Comparison of ENCODE assay signal across 25 cellular contexts in the genomic region with DNA sequence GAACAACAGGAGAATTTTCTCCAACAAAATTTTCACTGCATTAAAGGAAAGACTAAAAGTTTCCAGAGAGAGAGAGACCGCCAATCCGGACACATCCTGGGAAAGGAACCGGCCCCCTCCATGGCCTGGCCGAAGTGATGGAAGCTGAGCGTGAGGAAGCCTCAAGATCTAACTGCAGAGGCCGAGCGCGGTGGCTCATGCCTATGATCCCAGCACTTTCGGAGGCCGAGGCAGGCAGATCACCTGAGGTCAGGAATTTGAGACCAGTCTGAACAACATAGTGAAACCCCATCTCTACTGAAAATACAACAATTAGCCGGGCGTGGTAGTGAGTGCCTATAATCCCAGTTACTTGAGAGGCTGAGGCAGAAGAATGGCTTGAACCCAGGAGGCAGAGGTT. TPM values are rescaled to one million over a fixed set of nuclear protein-coding genes. Genes with fewer than 3 reads are reported as not detected.
"Had no signal": no experiment of that assay in that cellular context is flagged by ENCODE, and none has a peak within 500 bp of the region (broad histone marks: within the 10 kb centered on the region; RNA-seq: fewer than 3 reads in every experiment).

No MANE protein-coding gene starts in this region.

- H3K36me3 Mint-ChIP-seq: activated naive CD4-positive, alpha-beta T cell treated with anti-CD3 and anti-CD28 coated beads, Interleukin-2, amount 10 ng/mL, durations not matched to agents 7 days and 5 days; stimulated activated effector memory CD8-positive, alpha-beta T cell treated with anti-CD3 and anti-CD28 coated beads, Interleukin-12 subunit alpha, Interleukin-12 subunit beta, amount 100 ng/mL, for 72 hours had no signal

- H3K27me3 ChIP-seq: brain microvascular endothelial cell, right atrium auricular region had no signal

- H3K4me2 ChIP-seq: smooth muscle cell had no signal

- H3K27ac Mint-ChIP-seq: activated CD4-positive, alpha-beta T cell treated with anti-CD3 and anti-CD28 coated beads, Interleukin-2, amount 10 ng/mL, durations not matched to agents 24 days and 14 days; activated CD8-positive, alpha-beta T cell treated with anti-CD3 and anti-CD28 coated beads, Interleukin-2, amount 10 ng/mL, durations not matched to agents 7 days and 5 days; activated naive CD4-positive, alpha-beta T cell treated with anti-CD3 and anti-CD28 coated beads, Interleukin-2, amount 10 ng/mL, durations not matched to agents 7 days and 5 days; activated naive CD8-positive, alpha-beta T cell treated with anti-CD3 and anti-CD28 coated beads, Interleukin-2, amount 50 U/mL, for 24 hours; activated T-cell treated with anti-CD3 and anti-CD28 coated beads, Interleukin-2, amount 50 U/mL, for 24 hours; activated T-helper 2 cell treated with anti-CD3 and anti-CD28 coated beads, Interferon-gamma antibody, Interleukin-2, Interleukin-4, amounts not matched to agents 10 μg/mL and 5 μg/mL and 100 μg/mL, durations not matched to agents 14 hours and 24 hours and 36 hours; nephron progenitor cell; stimulated activated effector memory CD8-positive, alpha-beta T cell treated with anti-CD3 and anti-CD28 coated beads, Interleukin-12 subunit alpha, Interleukin-12 subunit beta, amount 100 ng/mL, for 72 hours; T-helper 2 cell treated with Interferon-gamma antibody and Interleukin-4, amounts not matched to agents 5 μg/mL and 100 μg/mL, for 36 hours had no signal

- H3K36me3 ChIP-seq: brain microvascular endothelial cell, prostate gland, right atrium auricular region, thoracic aorta had no signal

- DNase-seq: activated CD4-positive, alpha-beta T cell treated with anti-CD3 and anti-CD28 coated beads, Interleukin-2, amount 10 ng/mL, durations not matched to agents 24 days and 14 days; activated CD4-positive, CD25-positive, alpha-beta regulatory T cell; activated CD8-positive, alpha-beta T cell treated with anti-CD3 and anti-CD28 coated beads, Interleukin-2, amount 10 ng/mL, durations not matched to agents 7 days and 5 days; activated naive CD4-positive, alpha-beta T cell treated with anti-CD3 and anti-CD28 coated beads, Interleukin-2, amount 10 ng/mL, durations not matched to agents 7 days and 5 days; activated naive CD8-positive, alpha-beta T cell treated with anti-CD3 and anti-CD28 coated beads, Interleukin-2, amount 50 U/mL, for 24 hours; activated T-cell treated with anti-CD3 and anti-CD28 coated beads, Interleukin-2, amount 50 U/mL, for 24 hours; anterior cingulate cortex; brain microvascular endothelial cell; cortex of kidney; midbrain; nephron progenitor cell; occipital lobe; stimulated activated CD4-positive, alpha-beta T cell treated with anti-CD3 and anti-CD28 coated beads, Interleukin-4, amount 100 ng/mL, for 24 hours had no signal

- H3K4me3 ChIP-seq: prostate gland, right atrium auricular region, SK-N-MC, smooth muscle cell, thoracic aorta had no signal

- H3K4me3 Mint-ChIP-seq: activated CD4-positive, alpha-beta T cell treated with anti-CD3 and anti-CD28 coated beads, Interleukin-2, amount 10 ng/mL, durations not matched to agents 24 days and 14 days; activated CD8-positive, alpha-beta T cell treated with anti-CD3 and anti-CD28 coated beads, Interleukin-2, amount 10 ng/mL, durations not matched to agents 7 days and 5 days; activated naive CD4-positive, alpha-beta T cell treated with anti-CD3 and anti-CD28 coated beads, Interleukin-2, amount 10 ng/mL, durations not matched to agents 7 days and 5 days; activated naive CD8-positive, alpha-beta T cell treated with anti-CD3 and anti-CD28 coated beads, Interleukin-2, amount 50 U/mL, for 24 hours; activated T-cell treated with anti-CD3 and anti-CD28 coated beads, Interleukin-2, amount 50 U/mL, for 24 hours; central memory CD8-positive, alpha-beta T cell; nephron progenitor cell; stimulated activated effector memory CD8-positive, alpha-beta T cell treated with anti-CD3 and anti-CD28 coated beads, Interleukin-12 subunit alpha, Interleukin-12 subunit beta, amount 100 ng/mL, for 72 hours; T-helper 2 cell treated with Interferon-gamma antibody and Interleukin-4, amounts not matched to agents 5 μg/mL and 100 μg/mL, for 36 hours had no signal

- H3K4me1 ChIP-seq: prostate gland had no signal

- H3K9me3 ChIP-seq: prostate gland, right atrium auricular region, thoracic aorta had no signal

- H3K9me3 Mint-ChIP-seq: activated CD4-positive, alpha-beta T cell treated with anti-CD3 and anti-CD28 coated beads, Interleukin-2, amount 10 ng/mL, durations not matched to agents 24 days and 14 days; activated naive CD4-positive, alpha-beta T cell treated with anti-CD3 and anti-CD28 coated beads, Interleukin-2, amount 10 ng/mL, durations not matched to agents 7 days and 5 days; activated naive CD8-positive, alpha-beta T cell treated with anti-CD3 and anti-CD28 coated beads, Interleukin-2, amount 50 U/mL, for 24 hours; activated T-cell treated with anti-CD3 and anti-CD28 coated beads, Interleukin-2, amount 50 U/mL, for 24 hours; activated T-helper 2 cell treated with anti-CD3 and anti-CD28 coated beads, Interferon-gamma antibody, Interleukin-2, Interleukin-4, amounts not matched to agents 10 μg/mL and 5 μg/mL and 100 μg/mL, durations not matched to agents 14 hours and 24 hours and 36 hours; central memory CD8-positive, alpha-beta T cell; nephron progenitor cell; stimulated activated effector memory CD8-positive, alpha-beta T cell treated with anti-CD3 and anti-CD28 coated beads, Interleukin-12 subunit alpha, Interleukin-12 subunit beta, amount 100 ng/mL, for 72 hours; T-helper 2 cell treated with Interferon-gamma antibody and Interleukin-4, amounts not matched to agents 5 μg/mL and 100 μg/mL, for 36 hours had no signal

- H3K27ac ChIP-seq: brain microvascular endothelial cell, prostate gland, right atrium auricular region, SK-N-MC, thoracic aorta had no signal

- ATAC-seq: activated CD8-positive, alpha-beta T cell treated with anti-CD3 and anti-CD28 coated beads, Interleukin-2, amount 10 ng/mL, durations not matched to agents 7 days and 5 days; activated naive CD8-positive, alpha-beta T cell treated with anti-CD3 and anti-CD28 coated beads, Interleukin-2, amount 50 U/mL, for 24 hours; stimulated activated effector memory CD8-positive, alpha-beta T cell treated with anti-CD3 and anti-CD28 coated beads, Interleukin-12 subunit alpha, Interleukin-12 subunit beta, amount 100 ng/mL, for 72 hours had no signal

RNA-seq across cellular contexts. Expression of a gene that starts 3.9 kb away (rescaled TPM):
- total RNA-seq: activated CD4-positive, alpha-beta T cell treated with anti-CD3 and anti-CD28 coated beads, Interleukin-2, amount 10 ng/mL, durations not matched to agents 24 days and 14 days; activated CD8-positive, alpha-beta T cell treated with anti-CD3 and anti-CD28 coated beads, Interleukin-2, amount 10 ng/mL, durations not matched to agents 7 days and 5 days; activated T-helper 2 cell treated with anti-CD3 and anti-CD28 coated beads, Interferon-gamma antibody, Interleukin-2, Interleukin-4, amounts not matched to agents 10 μg/mL and 5 μg/mL and 100 μg/mL, durations not matched to agents 14 hours and 24 hours and 36 hours; frontal cortex; lung microvascular endothelial cell; occipital lobe; prostate gland; right atrium auricular region; urinary bladder had no signal

RNA-seq across cellular contexts. Expression of a gene that starts 15.7 kb away (rescaled TPM):
- total RNA-seq: activated CD4-positive, alpha-beta T cell treated with anti-CD3 and anti-CD28 coated beads, Interleukin-2, amount 10 ng/mL, durations not matched to agents 24 days and 14 days; activated CD8-positive, alpha-beta T cell treated with anti-CD3 and anti-CD28 coated beads, Interleukin-2, amount 10 ng/mL, durations not matched to agents 7 days and 5 days; activated T-helper 2 cell treated with anti-CD3 and anti-CD28 coated beads, Interferon-gamma antibody, Interleukin-2, Interleukin-4, amounts not matched to agents 10 μg/mL and 5 μg/mL and 100 μg/mL, durations not matched to agents 14 hours and 24 hours and 36 hours; frontal cortex; lung microvascular endothelial cell; occipital lobe; right atrium auricular region; smooth muscle cell; urinary bladder had no signal
